Comparison of ENCODE assay signal across 9 cellular contexts in the genomic region with DNA sequence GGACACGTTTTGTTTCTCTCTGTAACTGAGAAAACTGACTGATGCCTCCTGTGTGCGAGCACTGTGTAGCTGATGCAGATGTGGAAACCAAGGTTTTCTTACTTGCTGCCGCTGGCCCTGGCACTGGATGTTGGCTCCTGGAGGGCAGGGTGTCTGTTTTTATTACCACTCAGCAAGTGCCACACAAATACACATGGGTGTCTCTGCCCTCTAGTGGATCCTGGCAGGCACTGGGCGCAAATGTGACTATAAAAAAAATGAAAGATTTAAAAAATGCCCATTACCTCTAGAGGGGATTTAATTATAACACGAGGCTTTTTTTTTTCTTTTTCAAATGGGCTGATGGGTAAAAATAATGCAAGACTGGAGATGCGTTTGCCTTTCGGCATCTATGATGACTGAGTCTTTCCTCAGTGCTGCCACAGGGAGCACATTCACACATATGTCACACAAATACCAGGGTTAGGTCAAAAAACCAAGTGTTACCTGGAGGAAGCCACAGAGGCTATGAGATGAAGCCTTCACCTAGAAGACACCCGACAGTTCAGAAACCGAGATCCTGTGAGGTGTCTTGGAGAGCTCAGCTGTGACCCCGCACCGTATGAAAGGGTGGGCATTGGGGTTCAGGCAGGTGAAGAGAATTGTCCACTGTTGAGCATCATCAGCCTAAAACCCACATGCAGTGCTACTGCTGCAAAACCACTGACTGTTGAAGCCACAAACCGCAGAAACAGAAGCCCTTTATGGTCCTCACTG. TPM values are rescaled to one million over a fixed set of nuclear protein-coding genes. Genes with fewer than 3 reads are reported as not detected.
DNase-seq lines count a peak whose midpoint lies in the region; ATAC-seq, FAIRE-seq and TF ChIP-seq lines count a peak whose summit lies in the region.
"Had no signal": no experiment of that assay in that cellular context is flagged by ENCODE, and none has a peak within 500 bp of the region (broad histone marks: within the 10 kb centered on the region; RNA-seq: fewer than 3 reads in every experiment).

No MANE protein-coding gene starts in this region.

- H3K4me3 ChIP-seq in RWPE2 (ENCODE audit: severe bottlenecking) (no peak overlapping the region), keratinocyte (ENCODE audit: control insufficient read depth in 2 of 3, extremely low read depth in 1 of 3, insufficient read depth in 2 of 3, low read depth in 1 of 3, low read length in 3 of 3) (no peak overlapping the region)

- no peaks in the 10 kb centered on the region for H3K9me3 ChIP-seq in RWPE2 (ENCODE audit: severe bottlenecking)
- H3K9me3 ChIP-seq in keratinocyte (ENCODE audit: control insufficient read depth, low read depth, low read length), result no peaks in the 10 kb centered on the region

- H3K79me2 ChIP-seq in keratinocyte (ENCODE audit: control insufficient read depth, insufficient read depth, low read length), result no peaks in the 10 kb centered on the region

- no peak overlapping the region for H2AFZ ChIP-seq in keratinocyte (ENCODE audit: control insufficient read depth, low read length)

- H3K4me2 ChIP-seq in keratinocyte (ENCODE audit: control insufficient read depth, extremely low read depth, insufficient read depth, low read depth, low read length), result no peak overlapping the region

- DNase-seq in DMS 273 treated with DMSO at 0.1 percent for 48 hours (lab: John Stamatoyannopoulos, UW) (peak; percentile 8), RWPE2 (ENCODE audit: low spot score) (no peak), amniotic epithelial cell (ENCODE audit: low read depth) (peak; percentile 41), keratinocyte (ENCODE audit: low read depth, low spot score) (no peak)
- peak in 5 of 6 experiments; percentile 10 to 56 (median 42) for DNase-seq in stimulated activated naive CD4-positive, alpha-beta T cell (lab: John Stamatoyannopoulos, UW)

- no peak for TF ChIP-seq EP300 in Ishikawa (IDR thresholded peaks at IDR 0.05; ENCODE audit: borderline replicate concordance)

- FAIRE-seq in keratinocyte (lab: Jason Lieb, UNC), result no peak
- FAIRE-seq: TTC549 had no signal

- peak; percentile 79 for TF ChIP-seq RAD21 in Ishikawa (IDR thresholded peaks at IDR 0.05; ENCODE audit: low read depth)

- H3K9ac ChIP-seq in keratinocyte (ENCODE audit: control insufficient read depth, extremely low read depth, insufficient read depth, low read length), result no peak overlapping the region

- ATAC-seq in RWPE2 (ENCODE audit: low read depth) (peak; percentile 51), HG02885 (IDR thresholded peaks at IDR 0.05; ENCODE audit: poor library complexity, unreplicated experiment) (no peak), GM18873 (IDR thresholded peaks at IDR 0.05; ENCODE audit: low FRiP score, unreplicated experiment) (no peak)

- H3K27ac ChIP-seq in RWPE2 (ENCODE audit: poor library complexity, severe bottlenecking), result no peak overlapping the region
- H3K27ac ChIP-seq in keratinocyte (ENCODE audit: control insufficient read depth, insufficient read depth, low read length), result no peak overlapping the region

- dilution Hi-C loops in keratinocyte (cut with MboI; ENCODE audit: extremely low pct_ligation_motif_present, low sequenced_read_pairs), result no loop called here

- no peaks in the 10 kb centered on the region for H3K9me1 ChIP-seq in keratinocyte (ENCODE audit: control insufficient read depth, extremely low read depth, insufficient read depth, low read length)

- H3K27me3 ChIP-seq in RWPE2 (ENCODE audit: insufficient read depth, poor library complexity, severe bottlenecking) (no peaks in the 10 kb centered on the region), keratinocyte (ENCODE audit: control insufficient read depth, extremely low read depth, insufficient read depth, low read length) (no peaks in the 10 kb centered on the region)

- TF ChIP-seq CTCF in RWPE2 (IDR thresholded peaks at IDR 0.05; ENCODE audit: poor library complexity, severe bottlenecking) (peak; percentile 76), keratinocyte (optimal IDR thresholded peaks at IDR 0.05 in 1 of 3, IDR thresholded peaks at IDR 0.05 in 1 of 3, conservative IDR thresholded peaks at IDR 0.05 in 1 of 3; ENCODE audit: extremely low read depth in 1 of 3, insufficient read depth in 2 of 3, low read length in 3 of 3) (peak; percentile 31 to 66 (median 57))

- no peaks in the 10 kb centered on the region for H3K36me3 ChIP-seq in RWPE2 (ENCODE audit: low read depth)
- H3K36me3 ChIP-seq in keratinocyte (ENCODE audit: control insufficient read depth in 2 of 2, extremely low read depth in 1 of 2, insufficient read depth in 2 of 2, low read length in 2 of 2), result no peaks in the 10 kb centered on the region

- H4K20me1 ChIP-seq in keratinocyte (ENCODE audit: control insufficient read depth, extremely low read depth, insufficient read depth, low read length), result no peaks in the 10 kb centered on the region

- H3K4me1 ChIP-seq in RWPE2 (ENCODE audit: insufficient read depth, poor library complexity, severe bottlenecking), result no peaks in the 10 kb centered on the region
- H3K4me1 ChIP-seq in keratinocyte (ENCODE audit: control insufficient read depth, extremely low read depth, insufficient read depth, low read length), result no peaks in the 10 kb centered on the region

TF ChIP-seq in Ishikawa, 13 proteins besides CTCF, POLR2A, EP300 and RAD21:
- TF ChIP-seq TEAD4 (IDR thresholded peaks at IDR 0.05) (no peak), FOXM1 (IDR thresholded peaks at IDR 0.05; ENCODE audit: borderline replicate concordance, low read depth) (no peak), NFIC (IDR thresholded peaks at IDR 0.05) (no peak)

RNA-seq across cellular contexts. Expression of gene CHAMP1, which starts 25.7 kb away (rescaled TPM):
- 7.4 to 24.6 TPM (median 14.2 TPM) in 3 replicates for polyA plus RNA-seq in keratinocyte
- 3.9 TPM for polyA plus RNA-seq in keratinocyte (2011; ENCODE audit: low read depth)
- polyA plus RNA-seq in keratinocyte (2011; cell fraction: cytosol; rRNA removed), result 16.3 and 26.2 TPM in 2 replicates
- 22.9 and 24.5 TPM in 2 replicates for polyA plus RNA-seq in keratinocyte (2011; cell fraction: nucleus; rRNA removed)
- 7.2 and 18.8 TPM in 2 replicates for polyA plus RNA-seq in keratinocyte (2012; ENCODE audit: low replicate concordance)
- 2.9 to 12.3 TPM (median 11.5 TPM) in 3 replicates for polyA minus RNA-seq in keratinocyte
- polyA minus RNA-seq in keratinocyte (2011; cell fraction: cytosol; rRNA and poly(A)+ RNA removed), result 13.2 TPM
- 8.8 and 17.1 TPM in 2 replicates for polyA minus RNA-seq in keratinocyte (2011; cell fraction: nucleus; rRNA and poly(A)+ RNA removed)

RNA-seq across cellular contexts. Expression of gene UPF3A, which starts 58.6 kb away (rescaled TPM):
- 41.1 to 60.8 TPM (median 42.2 TPM) in 3 replicates for polyA plus RNA-seq in keratinocyte
- polyA plus RNA-seq in keratinocyte (2011; ENCODE audit: low read depth), result 51.5 TPM
- 46.3 and 47.6 TPM in 2 replicates for polyA plus RNA-seq in keratinocyte (2011; cell fraction: cytosol; rRNA removed)
- 78.2 and 100 TPM in 2 replicates for polyA plus RNA-seq in keratinocyte (2011; cell fraction: nucleus; rRNA removed)
- 27.9 and 47.5 TPM in 2 replicates for polyA plus RNA-seq in keratinocyte (2012; ENCODE audit: low replicate concordance)
- 9.7 to 15.9 TPM (median 12.3 TPM) in 3 replicates for polyA minus RNA-seq in keratinocyte
- polyA minus RNA-seq in keratinocyte (2011; cell fraction: cytosol; rRNA and poly(A)+ RNA removed), result 20.9 TPM
- 12.1 and 18.3 TPM in 2 replicates for polyA minus RNA-seq in keratinocyte (2011; cell fraction: nucleus; rRNA and poly(A)+ RNA removed)

Comparison
In these comparisons a context has a peak if more than half of its experiments do, and no peak if none do; other contexts are left out.
1. DNase-seq: peak in DMS 273 treated with DMSO at 0.1 percent for 48 hours (single experiment), amniotic epithelial cell (single experiment) and stimulated activated naive CD4-positive, alpha-beta T cell (5 of 6); none in RWPE2 (single experiment) and keratinocyte (single experiment).